8 cellular contexts compared by ENCODE assay signal in the genomic region with DNA sequence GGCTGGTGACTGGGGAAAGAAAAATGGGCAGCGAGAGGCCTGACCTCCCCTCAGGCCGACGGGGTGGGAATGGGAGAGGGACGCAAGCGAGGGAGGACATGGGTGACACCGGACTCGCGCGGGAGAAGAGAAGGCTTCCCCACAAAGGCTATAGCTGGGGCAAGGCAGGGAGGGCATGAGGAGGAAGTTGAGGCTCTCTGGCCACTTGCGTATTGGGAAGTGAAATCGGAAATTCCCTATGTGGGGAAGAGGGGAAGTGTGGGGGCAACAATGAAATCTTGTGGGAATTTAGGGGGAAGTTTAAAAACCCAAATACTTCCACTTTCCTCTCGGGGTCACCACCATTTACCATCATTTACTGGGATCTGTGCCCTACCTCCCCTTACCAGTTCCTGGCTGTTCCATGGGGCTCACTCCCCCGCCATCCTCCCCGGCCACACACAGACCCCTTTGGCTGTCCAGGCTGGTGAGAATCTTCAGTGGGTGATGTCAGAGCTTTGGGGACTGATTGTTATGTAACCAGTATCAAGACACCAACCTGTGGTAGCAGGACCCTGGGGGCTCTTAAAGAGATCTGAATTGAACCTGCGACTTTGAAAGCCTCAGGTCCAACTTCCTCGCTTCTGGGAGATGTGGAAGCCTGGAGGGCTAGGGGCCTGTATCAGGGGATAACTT. TPM values are rescaled to one million over a fixed set of nuclear protein-coding genes. Genes with fewer than 3 reads are reported as not detected.
DNase-seq lines count a peak whose midpoint lies in the region; ATAC-seq, FAIRE-seq and TF ChIP-seq lines count a peak whose summit lies in the region.
"Had no signal": no experiment of that assay in that cellular context is flagged by ENCODE, and none has a peak within 500 bp of the region (broad histone marks: within the 10 kb centered on the region; RNA-seq: fewer than 3 reads in every experiment).

No MANE protein-coding gene starts in this region.

- POLR2A ChIA-PET in RWPE1 (lab: Yijun Ruan, JAX; ENCODE audit: low non-redundant PET), result interaction anchor here (0.6 kb wide), 1 partner anchor 33 kb away, joined by 3 read pairs; no protein-coding TSS in a partner anchor

- H3K4me3 ChIP-seq in GM23248 (peak overlapping the region; percentile 96), esophagus (ENCODE audit: low read depth in 1 of 2, low read length in 2 of 2) (peak overlapping the region; percentile 77 to 88), pancreas (peak overlapping the region; percentile 56 to 97 (median 74))

- H3K4me2 ChIP-seq in GM23248 (ENCODE audit: unreplicated experiment), result peak overlapping the region; percentile 89

- H3K27me3 ChIP-seq in GM23248 (replicated peaks; ENCODE audit: insufficient read depth), result no peaks in the 10 kb centered on the region
- no peaks in the 10 kb centered on the region for H3K27me3 ChIP-seq in esophagus (ENCODE audit: control insufficient read depth in 1 of 2, insufficient read depth in 2 of 2, low read length in 2 of 2)
- H3K27me3 ChIP-seq in pancreas, result no peaks in the 10 kb centered on the region

- CTCF ChIA-PET in RWPE1 (lab: Yijun Ruan, JAX), result interaction anchor here (0.6 to 1.4 kb wide), 5 partner anchors 9 to 449 kb away, joined by 3 to 4 read pairs (median 3); a partner anchor contains a TSS

- H3K27ac ChIP-seq in GM23248, result peak overlapping the region; percentile 61
- peak overlapping the region; percentile 86 for H3K27ac ChIP-seq in RWPE1
- H3K27ac ChIP-seq in esophagus (ENCODE audit: low read depth in 2 of 2, low read length in 1 of 2), result peak overlapping the region; percentile 87 to 89
- H3K27ac ChIP-seq in pancreas, result peak overlapping the region; percentile 76 to 91 (median 83)

- 0 out of 2 replicates have a peak, but pooled peaks cover 3% of the 10 kb centered on the region for H3K36me3 ChIP-seq in GM23248 (ENCODE audit: low read depth)
- H3K36me3 ChIP-seq in esophagus (ENCODE audit: control insufficient read depth in 2 of 2, insufficient read depth in 2 of 2, low read length in 1 of 2), result peaks cover 0 to 2% of the 10 kb centered on the region in 2 donors
- H3K36me3 ChIP-seq in pancreas, result no peaks in the 10 kb centered on the region

- 0 out of 2 replicates have a peak, but pooled peaks cover 6% of the 10 kb centered on the region for H4K20me1 ChIP-seq in GM23248 (ENCODE audit: insufficient read depth)

- TF ChIP-seq CTCF in RWPE1 (conservative IDR thresholded peaks at IDR 0.05; ENCODE audit: low read depth) (no peak), pancreas (IDR thresholded peaks at IDR 0.05) (no peak)

- H3K9ac ChIP-seq in GM23248, result peak overlapping the region; percentile 90

- H3K79me2 ChIP-seq in GM23248 (ENCODE audit: insufficient read depth), result peaks cover 39% of the 10 kb centered on the region

- ATAC-seq in pancreas, result peak; percentile 0 to 9 (median 5)

- no peak for DNase-seq in GM23248
- no peak for DNase-seq in RWPE1 (ENCODE audit: low spot score)
- no peak for DNase-seq in pancreas
- DNase-seq in NCI-H2029 treated with DMSO at 0.1 percent for 48 hours (lab: John Stamatoyannopoulos, UW), result no peak
- no peak for DNase-seq in NCI-H2107 treated with DMSO at 0.1 percent for 48 hours (lab: John Stamatoyannopoulos, UW; ENCODE audit: unreplicated experiment)
- no peak for DNase-seq in posterior vena cava (ENCODE audit: low spot score)

- FAIRE-seq in pancreas (lab: Jason Lieb, UNC), result no peak

- peak overlapping the region; percentile 91 for H2AFZ ChIP-seq in GM23248

- H3F3A ChIP-seq in GM23248 (ENCODE audit: insufficient read depth), result peaks cover 16% of the 10 kb centered on the region

- H3K4me1 ChIP-seq in GM23248 (ENCODE audit: insufficient read depth) (peaks cover 16% of the 10 kb centered on the region), esophagus (ENCODE audit: control insufficient read depth in 2 of 2, insufficient read depth in 2 of 2, low read length in 1 of 2) (peaks cover 4 to 23% of the 10 kb centered on the region in 2 donors), pancreas (peaks cover 4 to 22% (median 18%) of the 10 kb centered on the region in 3 donors)

- intact Hi-C loops in pancreas (cut with DNase I), result no loop called here
- intact Hi-C loops in posterior vena cava (cut with DNase I), result no loop called here

- 26 to 30% methylated on average over 16 of the region's 16 CpGs for WGBS in GM23248 (ENCODE audit: low coverage in 1 of 2, low lambda C conversion rate in 2 of 2, missing lambda C conversion rate in 2 of 2), 2 experiments
- WGBS in esophagus, 2 donors, result 18 to 19% methylated on average over 16 of the region's 16 CpGs
- WGBS in pancreas, 2 donors, result 16% methylated on average over 16 of the region's 16 CpGs

- H3K9me2 ChIP-seq in GM23248 (ENCODE audit: insufficient read depth), result no peaks in the 10 kb centered on the region

- in situ Hi-C loops in GM23248 (cut with MboI), result no loop called here

- H3K9me3 ChIP-seq in GM23248 (ENCODE audit: low read depth) (no peaks in the 10 kb centered on the region), esophagus (ENCODE audit: control insufficient read depth in 2 of 2, insufficient read depth in 1 of 2, low read depth in 1 of 2, low read length in 1 of 2) (no peaks in the 10 kb centered on the region), pancreas (no peaks in the 10 kb centered on the region)

RNA-seq across cellular contexts. Expression of a gene that starts 0.9 kb away (rescaled TPM):
- total RNA-seq in GM23248 (2014; rRNA removed; shearing (Covaris generic)), result 90.2 and 124 TPM in 2 replicates
- polyA plus RNA-seq in GM23248 (2016; fragmentation: Nextera tagmentation; extraction: Ambion mirVana) (55.2 and 56.3 TPM in 2 replicates), esophagus (10 to 100 TPM; 16.1 to 28.7 TPM), pancreas (10 to 100 TPM; 10.1 to 10.6 TPM)
- total RNA-seq in pancreas (10 to 100 TPM; 13.8 to 22.1 (median 17.9) TPM), posterior vena cava (100 to 1,000 TPM; 135 to 164 TPM)

RNA-seq across cellular contexts. Expression of a gene that starts 34.9 kb away (rescaled TPM):
- total RNA-seq in GM23248 (2014; rRNA removed; shearing (Covaris generic)), result not detected in 2 replicates
- polyA plus RNA-seq in GM23248 (2016; fragmentation: Nextera tagmentation; extraction: Ambion mirVana) (not detected in 2 replicates), esophagus (10 to 100 TPM; 17.5 to 30.7 TPM), pancreas (10 to 100 TPM; 11.6 to 23.8 TPM)
- total RNA-seq in pancreas (10 to 100 TPM in 5 of 6 donors, 1 to 10 TPM in 1; 9.7 to 16.8 (median 12.7) TPM), posterior vena cava (under 1 TPM; 0.37 to 0.38 TPM)

RNA-seq across cellular contexts. Expression of a gene that starts 37.6 kb away (rescaled TPM):
- 12.4 and 18.9 TPM in 2 replicates for total RNA-seq in GM23248 (2014; rRNA removed; shearing (Covaris generic))
- polyA plus RNA-seq in GM23248 (2016; fragmentation: Nextera tagmentation; extraction: Ambion mirVana), result 6.3 and 6.8 TPM in 2 replicates
- polyA plus RNA-seq in esophagus, result 10 to 100 TPM; 10.4 to 11.4 TPM
- 10 to 100 TPM; 13.3 to 18.4 (median 15.5) TPM for total RNA-seq in pancreas
- 10 to 100 TPM; 33.1 to 34.1 TPM for polyA plus RNA-seq in pancreas
- 10 to 100 TPM; 12.3 to 14.9 TPM for total RNA-seq in posterior vena cava

RNA-seq across cellular contexts. Expression of a gene that starts 45.1 kb away (rescaled TPM):
- total RNA-seq in GM23248 (2014; rRNA removed; shearing (Covaris generic)), result 23.9 and 27.3 TPM in 2 replicates
- polyA plus RNA-seq in GM23248 (2016; fragmentation: Nextera tagmentation; extraction: Ambion mirVana) (16.4 and 19.4 TPM in 2 replicates), esophagus (10 to 100 TPM in 1 of 2 donors, 1 to 10 TPM in 1; 6.6 to 11.0 TPM), pancreas (10 to 100 TPM; 21.8 to 24.2 TPM)
- total RNA-seq in pancreas (10 to 100 TPM in 4 of 6 donors, 1 to 10 TPM in 2; 6.3 to 14.1 (median 10.7) TPM), posterior vena cava (10 to 100 TPM; 17.5 to 30.7 TPM)

RNA-seq across cellular contexts. Expression of a gene that starts 56.3 kb away (rescaled TPM):
- total RNA-seq in GM23248 (2014; rRNA removed; shearing (Covaris generic)), result not detected in 2 replicates
- polyA plus RNA-seq in GM23248 (2016; fragmentation: Nextera tagmentation; extraction: Ambion mirVana), result not detected in 2 replicates
- not detected for polyA plus RNA-seq in esophagus
- 10 to 100 TPM in 5 of 6 donors, 1 to 10 TPM in 1; 9.5 to 16.3 (median 14.2) TPM for total RNA-seq in pancreas
- 1 to 10 TPM; 4.2 to 5.1 TPM for polyA plus RNA-seq in pancreas
- total RNA-seq in posterior vena cava, result not detected
- total RNA-seq: activated CD8-positive, alpha-beta memory T cell treated with anti-CD3 and anti-CD28 coated beads for 36 hours had no signal

Comparison
In these comparisons a context has a peak if more than half of its experiments do, and no peak if none do; other contexts are left out.
1. RNA of a gene that starts 34.9 kb away (total RNA-seq): 9.7 to 16.8 TPM in pancreas; 0.37 to 0.38 TPM in posterior vena cava and not detected in GM23248; every median in the first group is over 4 times any median in the second.
2. Peak in every context shown above with its lines, with median percentiles within 50 percentile points of each other: H3K27ac ChIP-seq and H3K4me3 ChIP-seq.